In the genomic region with DNA sequence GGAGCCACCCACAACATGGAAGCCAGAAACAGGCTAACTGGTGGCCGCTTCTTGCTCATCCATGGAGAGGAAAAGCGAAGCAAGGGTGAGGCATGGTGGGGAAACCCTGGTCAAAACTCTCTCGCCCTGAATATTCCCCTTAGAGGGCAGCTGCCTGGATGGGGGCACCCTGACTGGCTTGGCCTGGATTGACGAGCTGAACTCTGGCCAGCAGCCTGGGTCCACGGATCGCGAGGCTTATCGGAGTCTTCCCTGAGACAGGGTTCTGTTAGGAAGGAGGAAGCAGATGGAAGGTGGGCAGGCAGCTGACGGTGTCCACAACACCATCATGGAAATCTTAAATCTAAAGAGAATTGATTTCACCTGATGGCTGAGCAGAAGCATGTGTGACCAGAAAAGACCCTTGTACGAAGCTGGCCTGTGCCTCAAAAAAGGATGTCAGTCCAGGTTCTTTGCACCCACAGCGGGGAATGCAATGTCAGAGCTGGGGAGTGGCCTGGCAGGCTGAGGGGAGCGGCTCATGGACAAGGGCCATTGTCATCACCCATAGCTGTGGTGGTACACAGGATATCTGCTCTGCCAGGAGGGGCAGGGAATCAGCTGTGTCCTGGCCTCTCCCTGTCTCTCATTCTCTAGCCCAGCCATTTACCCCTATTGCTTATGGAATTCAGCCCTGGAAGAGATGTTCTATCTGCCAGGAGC, we compare ENCODE assay signal across 1 cellular context.
TF ChIP-seq lines count a peak whose summit lies in the region.

No MANE protein-coding gene starts in this region.

TF ChIP-seq in H1, 55 proteins besides CTCF, POLR2A, EP300 and RAD21:
- no peak for TF ChIP-seq USF2 (IDR thresholded peaks at IDR 0.05; ENCODE audit: low read length)
- TF ChIP-seq CBX8 (IDR thresholded peaks at IDR 0.05; ENCODE audit: borderline replicate concordance, low read depth, low read length): no peak
